In genomic region chr7:17139081-17139480, GRCh38 we compare ENCODE assay signal across 13 cellular contexts.
DNase-seq lines count a peak whose midpoint lies in the region; ATAC-seq and TF ChIP-seq lines count a peak whose summit lies in the region.
"Had no signal": no experiment of that assay in that cellular context is flagged by ENCODE, and none has a peak within 500 bp of the region (broad histone marks: within the 10 kb centered on the region; RNA-seq: fewer than 3 reads in every experiment).

No MANE protein-coding gene starts in this region.

- H3K4me3 Mint-ChIP-seq in MCF 10A (ENCODE audit: unreplicated experiment) = no peak overlapping the region
- H3K4me3 Mint-ChIP-seq in activated T-helper 17 cell treated with anti-CD3 and anti-CD28 coated beads, Interleukin-2, amount 50 U/mL, for 72 hours = peak overlapping the region; percentile 72

- WGBS in mammary epithelial cell (ENCODE audit: low coverage, missing lambda C conversion rate) = 92% methylated on average over 1 of the region's 1 CpG
- WGBS in mesendoderm (ENCODE audit: extremely low coverage, insufficient coverage, low lambda C conversion rate) = no CpG with 5 or more reads among the region's 1 CpG

- H4K8ac ChIP-seq in mesendoderm (ENCODE audit: low read depth, low read length) = no peak overlapping the region

- H3K27ac ChIP-seq in mammary epithelial cell (ENCODE audit: insufficient read depth, low read depth, low read length) (no peak overlapping the region), mesendoderm (ENCODE audit: low read depth, low read length) (no peak overlapping the region)
- H3K27ac ChIP-seq: KMS-11, thoracic aorta had no signal

- H3K9me3 Mint-ChIP-seq in MCF 10A (ENCODE audit: unreplicated experiment) = no peaks in the 10 kb centered on the region
- peaks cover 4% of the 10 kb centered on the region for H3K9me3 Mint-ChIP-seq in activated T-helper 17 cell treated with anti-CD3 and anti-CD28 coated beads, Interleukin-2, amount 50 U/mL, for 72 hours

- H2BK120ac ChIP-seq in mesendoderm (ENCODE audit: low read depth, low read length) = no peak overlapping the region

- no peak overlapping the region for H2AK5ac ChIP-seq in mesendoderm (ENCODE audit: low read length)

- H3K4ac ChIP-seq in mesendoderm (ENCODE audit: low read depth, low read length) = no peak overlapping the region

- TF ChIP-seq CTCF in mammary epithelial cell (conservative IDR thresholded peaks at IDR 0.05 in 1 of 2, IDR thresholded peaks at IDR 0.05 in 1 of 2; ENCODE audit: extremely low read depth in 1 of 2, insufficient read depth in 1 of 2, low read depth in 1 of 2, low read length in 2 of 2) (no peak), MCF 10A (IDR thresholded peaks at IDR 0.05; ENCODE audit: unreplicated experiment) (no peak)

- H2AFZ ChIP-seq in mammary epithelial cell (ENCODE audit: low read depth, low read length) = peak overlapping the region; percentile 16

- H4K20me1 ChIP-seq in mammary epithelial cell (ENCODE audit: insufficient read depth, low read length) = no peaks in the 10 kb centered on the region

- H3K4me3 ChIP-seq in mammary epithelial cell (replicated peaks in 1 of 3; ENCODE audit: insufficient read depth in 1 of 3, low read depth in 2 of 3, low read length in 3 of 3) (no peak overlapping the region), mesendoderm (ENCODE audit: low read length) (no peak overlapping the region)
- H3K4me3 ChIP-seq: smooth muscle cell, thoracic aorta had no signal

- no peak overlapping the region for H3K23ac ChIP-seq in mesendoderm (ENCODE audit: low read length)

- no peaks in the 10 kb centered on the region for H3K79me2 ChIP-seq in mammary epithelial cell (ENCODE audit: insufficient read depth, low read length)
- H3K79me2 ChIP-seq in mesendoderm (ENCODE audit: control insufficient read depth, insufficient read depth, low read length) = no peaks in the 10 kb centered on the region

- BruUV-seq in mammary epithelial cell (replicated peaks; lab: Mats Ljungman, UMichigan) (no TSS peak), MCF 10A (replicated peaks; lab: Mats Ljungman, UMichigan) (no TSS peak)

- no peaks in the 10 kb centered on the region for H3K9me3 ChIP-seq in mammary epithelial cell (replicated peaks; ENCODE audit: insufficient read depth, low read length)
- H3K9me3 ChIP-seq: thoracic aorta had no signal

- DNase-seq in mammary epithelial cell = no peak
- no peak for DNase-seq in MCF 10A (ENCODE audit: unreplicated experiment)
- no peak for DNase-seq in mesendoderm
- no peak for DNase-seq in putamen (ENCODE audit: low spot score)
- DNase-seq in DMS79 (lab: John Stamatoyannopoulos, UW) = no peak
- DNase-seq: NCI-H146, NCI-H524 had no signal

- H3K27me3 Mint-ChIP-seq in MCF 10A (ENCODE audit: insufficient read depth, unreplicated experiment) = no peaks in the 10 kb centered on the region
- H3K27me3 Mint-ChIP-seq in activated T-helper 17 cell treated with anti-CD3 and anti-CD28 coated beads, Interleukin-2, amount 50 U/mL, for 72 hours = no peaks in the 10 kb centered on the region

- no peak overlapping the region for H3K56ac ChIP-seq in mesendoderm (ENCODE audit: low read length)

- no peaks in the 10 kb centered on the region for H3K79me1 ChIP-seq in mesendoderm (ENCODE audit: low read length)

- POLR2A ChIA-PET in MCF 10A (lab: Yijun Ruan, JAX) = no interaction called here

- dilution Hi-C loops in mammary epithelial cell (cut with HindIII; ENCODE audit: low sequenced_read_pairs) = no loop called here

- CTCF ChIA-PET in mammary epithelial cell (lab: Charles Lee; ENCODE audit: low non-redundant PET) = no interaction called here
- CTCF ChIA-PET in MCF 10A (lab: Yijun Ruan, JAX) = no interaction called here

- H3K4me2 ChIP-seq in mammary epithelial cell (ENCODE audit: insufficient read depth, low read depth, low read length) (no peak overlapping the region), mesendoderm (ENCODE audit: low read length) (no peak overlapping the region)
- H3K4me2 ChIP-seq: KMS-11, smooth muscle cell had no signal

- H3K4me1 ChIP-seq in mammary epithelial cell (ENCODE audit: insufficient read depth, low read length) = peaks cover 38% of the 10 kb centered on the region
- no peaks in the 10 kb centered on the region for H3K4me1 ChIP-seq in mesendoderm (ENCODE audit: control insufficient read depth, low read depth, low read length)

- H3K9ac ChIP-seq in mammary epithelial cell (ENCODE audit: insufficient read depth, low read length) = no peak overlapping the region
- no peak overlapping the region for H3K9ac ChIP-seq in mesendoderm (ENCODE audit: low read length)
- H3K9ac ChIP-seq: KMS-11 had no signal

- peak overlapping the region; percentile 57 for H2BK15ac ChIP-seq in mesendoderm (replicated peaks; ENCODE audit: low read depth)

- peaks cover 8% of the 10 kb centered on the region for H3K4me1 Mint-ChIP-seq in MCF 10A (ENCODE audit: insufficient read depth, unreplicated experiment)
- H3K4me1 Mint-ChIP-seq in activated T-helper 17 cell treated with anti-CD3 and anti-CD28 coated beads, Interleukin-2, amount 50 U/mL, for 72 hours = peaks cover 56% of the 10 kb centered on the region

- H3K27ac Mint-ChIP-seq in MCF 10A (ENCODE audit: low read depth, unreplicated experiment) = no peak overlapping the region
- peak overlapping the region; percentile 93 for H3K27ac Mint-ChIP-seq in activated T-helper 17 cell treated with anti-CD3 and anti-CD28 coated beads, Interleukin-2, amount 50 U/mL, for 72 hours

- in situ Hi-C loops in mammary epithelial cell (cut with MboI; ENCODE audit: low sequenced_read_pairs in 2 of 2) = no loop called here

- no peak overlapping the region for H2BK5ac ChIP-seq in mesendoderm (ENCODE audit: low read length)

- no peak overlapping the region for H4K5ac ChIP-seq in mesendoderm (ENCODE audit: low read length)

- intact Hi-C loops in mammary epithelial cell (cut with micrococcal nuclease) (no loop called here), MCF 10A (cut with micrococcal nuclease) (no loop called here)

- no peaks in the 10 kb centered on the region for H3K27me3 ChIP-seq in mammary epithelial cell (ENCODE audit: insufficient read depth, low read length)
- H3K27me3 ChIP-seq in mesendoderm (ENCODE audit: insufficient read depth, low read length, poor library complexity) = no peaks in the 10 kb centered on the region

- H3K36me3 ChIP-seq in mammary epithelial cell (ENCODE audit: insufficient read depth, low read length) (no peaks in the 10 kb centered on the region), mesendoderm (ENCODE audit: control insufficient read depth, insufficient read depth, low read length) (no peaks in the 10 kb centered on the region)
- H3K36me3 ChIP-seq: thoracic aorta had no signal

- ATAC-seq in activated T-helper 17 cell treated with anti-CD3 and anti-CD28 coated beads, Interleukin-2, amount 50 U/mL, for 72 hours (replicated peaks) = peak; percentile 84
- ATAC-seq in HG03460 (IDR thresholded peaks at IDR 0.05; ENCODE audit: unreplicated experiment) = no peak
- no peak for ATAC-seq in GM18868 (IDR thresholded peaks at IDR 0.05; ENCODE audit: unreplicated experiment)

- H3K36me3 Mint-ChIP-seq in MCF 10A (ENCODE audit: insufficient read depth, unreplicated experiment) = no peaks in the 10 kb centered on the region
- no peaks in the 10 kb centered on the region for H3K36me3 Mint-ChIP-seq in activated T-helper 17 cell treated with anti-CD3 and anti-CD28 coated beads, Interleukin-2, amount 50 U/mL, for 72 hours (ENCODE audit: low read depth)

- no peak overlapping the region for H3K18ac ChIP-seq in mesendoderm (ENCODE audit: low read length)
